ENCODE assay signal across 29 cellular contexts in genomic region chr5:80094339-80094738, GRCh38. TPM values are rescaled to one million over a fixed set of nuclear protein-coding genes. Genes with fewer than 3 reads are reported as not detected.
DNase-seq lines count a peak whose midpoint lies in the region; ATAC-seq and TF ChIP-seq lines count a peak whose summit lies in the region.
"Had no signal": no experiment of that assay in that cellular context is flagged by ENCODE, and none has a peak within 500 bp of the region (broad histone marks: within the 10 kb centered on the region; RNA-seq: fewer than 3 reads in every experiment).

No MANE protein-coding gene starts in this region.

- H4K20me1 ChIP-seq in GM23338 (replicated peaks; ENCODE audit: insufficient read depth) = no peaks in the 10 kb centered on the region

- no peaks in the 10 kb centered on the region for H3K9me2 ChIP-seq in GM23338 (ENCODE audit: insufficient read depth)

- H3K27me3 Mint-ChIP-seq in GM23338 (ENCODE audit: insufficient read depth, low read depth, poor library complexity) (peaks cover 16% of the 10 kb centered on the region), WTC11 (ENCODE audit: low read depth) (no peaks in the 10 kb centered on the region; the same call in 1 of the 2 replicates)
- H3K27me3 Mint-ChIP-seq: activated naive CD8-positive, alpha-beta T cell treated with anti-CD3 and anti-CD28 coated beads for 36 hours had no signal

- no peaks in the 10 kb centered on the region for H3F3A ChIP-seq in GM23338 (replicated peaks; ENCODE audit: low read depth)

- 0 out of 2 replicates have a peak overlapping the region, but pooled peaks have one; percentile 13 for H3K27ac ChIP-seq in GM23338 (ENCODE audit: low read depth)
- peak overlapping the region; percentile 62 for H3K27ac ChIP-seq in mesodermal cell (ENCODE audit: low read depth, low read length, severe bottlenecking)
- H3K27ac ChIP-seq: left lung, prostate gland, RWPE1, tibial nerve had no signal

- H3K4me1 Mint-ChIP-seq in GM23338 = peaks cover 31% of the 10 kb centered on the region
- H3K4me1 Mint-ChIP-seq in WTC11 = peaks cover 43% of the 10 kb centered on the region

- H3K4me1 ChIP-seq in GM23338 (ENCODE audit: insufficient read depth) (peaks cover 27% of the 10 kb centered on the region; the same call in 1 of the 2 replicates), mesodermal cell (ENCODE audit: control insufficient read depth, insufficient read depth, low read length, poor library complexity, severe bottlenecking) (peaks cover 17% of the 10 kb centered on the region)
- H3K4me1 ChIP-seq: HAP-1, prostate gland, tibial nerve had no signal

- WGBS in mesodermal cell (ENCODE audit: insufficient coverage in 2 of 2), 2 experiments = 90 to 100% methylated on average over 2 to 4 of the region's 4 CpGs

- no peak for ATAC-seq in GM23338
- ATAC-seq in WTC11 = no peak
- ATAC-seq in GM19395 (IDR thresholded peaks at IDR 0.05; ENCODE audit: unreplicated experiment) = no peak
- ATAC-seq: activated CD8-positive, alpha-beta T cell treated with anti-CD3 and anti-CD28 coated beads, Interleukin-2, amount 10 ng/mL, durations not matched to agents 7 days and 5 days had no signal

- H3K9me3 Mint-ChIP-seq in GM23338 = no peaks in the 10 kb centered on the region; the same call in 2 of the 3 replicates
- peaks cover 12% of the 10 kb centered on the region for H3K9me3 Mint-ChIP-seq in WTC11
- H3K9me3 Mint-ChIP-seq: activated naive CD8-positive, alpha-beta T cell treated with anti-CD3 and anti-CD28 coated beads for 36 hours had no signal

- H3K4me3 ChIP-seq in GM23338 (no peak overlapping the region), mesodermal cell (ENCODE audit: extremely low read depth, insufficient read depth, low read length, poor library complexity, severe bottlenecking) (no peak overlapping the region)
- H3K4me3 ChIP-seq: HAP-1, left lung, MG63, mucosa of descending colon, prostate gland, tibial nerve had no signal

- DNase-seq in GM23338 (ENCODE audit: low spot score) (no peak), WTC11 (ENCODE audit: low spot score) (no peak), renal cortical epithelial cell (ENCODE audit: low read depth) (peak; percentile 6), COLO829 (ENCODE audit: low spot score) (no peak)
- no peak for DNase-seq in stimulated activated CD4-positive, alpha-beta T cell treated with anti-CD3 and anti-CD28 coated beads, Interleukin-15, amount 100 ng/mL, for 24 hours
- DNase-seq: activated CD4-positive, CD25-positive, alpha-beta regulatory T cell treated with anti-CD3 and anti-CD28 coated beads, Interleukin-2, amount 50 U/mL, for 72 hours; activated CD8-positive, alpha-beta T cell treated with anti-CD3 and anti-CD28 coated beads, Interleukin-2, amount 10 ng/mL, durations not matched to agents 7 days and 5 days; activated effector memory CD4-positive, alpha-beta T cell treated with Interleukin-2 at 50 U/mL for 16 hours; activated naive CD8-positive, alpha-beta T cell treated with anti-CD3 and anti-CD28 coated beads for 36 hours; C1 segment of cervical spinal cord; central memory CD4-positive, alpha-beta T cell; dermis blood vessel endothelial cell; DND-41; KBM-7; left lung; MG63; mucosa of descending colon; NCI-H1105 treated with DMSO at 0.1 percent for 48 hours; NCI-H2029; NCI-H226; NCI-H748 treated with DMSO at 0.1 percent for 48 hours; stimulated activated CD8-positive, alpha-beta memory T cell treated with anti-CD3 and anti-CD28 coated beads, Interleukin-4, amount 100 ng/mL, for 48 hours had no signal

- CTCF ChIA-PET in WTC11 (lab: Charles Lee) = interaction anchor here (1.0 to 4.4 kb wide), 4 partner anchors 11 to 212 kb away, joined by 4 to 86 read pairs (median 5); no protein-coding TSS in a partner anchor

- peak overlapping the region; percentile 48; the same call in 1 of the 2 replicates for H2AFZ ChIP-seq in GM23338

- H3K36me3 Mint-ChIP-seq in GM23338 (ENCODE audit: low read depth) = 0 out of 3 replicates have a peak, but pooled peaks cover 8% of the 10 kb centered on the region
- peaks cover 9% of the 10 kb centered on the region for H3K36me3 Mint-ChIP-seq in WTC11

- TF ChIP-seq CTCF in GM23338 (conservative IDR thresholded peaks at IDR 0.05; ENCODE audit: low read depth in 2 of 2) = no peak
- TF ChIP-seq CTCF in WTC11 (IDR thresholded peaks at IDR 0.05) = no peak

- H3K4me3 Mint-ChIP-seq in GM23338 = no peak overlapping the region
- no peak overlapping the region for H3K4me3 Mint-ChIP-seq in WTC11
- H3K4me3 Mint-ChIP-seq: activated CD8-positive, alpha-beta T cell treated with anti-CD3 and anti-CD28 coated beads, Interleukin-2, amount 10 ng/mL, durations not matched to agents 7 days and 5 days; activated naive CD8-positive, alpha-beta T cell treated with anti-CD3 and anti-CD28 coated beads for 36 hours had no signal

- H3K36me3 ChIP-seq in GM23338 (ENCODE audit: insufficient read depth) = no peaks in the 10 kb centered on the region
- no peaks in the 10 kb centered on the region for H3K36me3 ChIP-seq in mesodermal cell (ENCODE audit: control insufficient read depth, insufficient read depth, low read length)
- H3K36me3 ChIP-seq: HAP-1, left lung, MG63, prostate gland, tibial nerve had no signal

- no peak overlapping the region for H3K4me2 ChIP-seq in GM23338

- no peak overlapping the region for H3K27ac Mint-ChIP-seq in GM23338
- peak overlapping the region; percentile 43; the same call in 1 of the 2 replicates for H3K27ac Mint-ChIP-seq in WTC11
- H3K27ac Mint-ChIP-seq: activated CD8-positive, alpha-beta T cell treated with anti-CD3 and anti-CD28 coated beads, Interleukin-2, amount 10 ng/mL, durations not matched to agents 7 days and 5 days; activated naive CD8-positive, alpha-beta T cell treated with anti-CD3 and anti-CD28 coated beads for 36 hours had no signal

- H3K79me2 ChIP-seq in GM23338 (replicated peaks; ENCODE audit: insufficient read depth) = no peaks in the 10 kb centered on the region

- H3K9me3 ChIP-seq in mesodermal cell (ENCODE audit: control insufficient read depth, low read length) = no peaks in the 10 kb centered on the region
- H3K9me3 ChIP-seq: HAP-1, left lung, MG63, mucosa of descending colon, prostate gland, tibial nerve had no signal

- no peaks in the 10 kb centered on the region for H3K27me3 ChIP-seq in GM23338 (ENCODE audit: insufficient read depth)
- H3K27me3 ChIP-seq: left lung, MG63, tibial nerve had no signal

- POLR2A ChIA-PET in WTC11 (lab: Charles Lee) = interaction anchor here (0.7 kb wide), 1 partner anchor 135 kb away, joined by 3 read pairs; no protein-coding TSS in a partner anchor

TF ChIP-seq in GM23338, 12 proteins besides CTCF, POLR2A, EP300 and RAD21 (continues in another document):
- no peak for TF ChIP-seq NANOG (IDR thresholded peaks at IDR 0.05; ENCODE audit: borderline replicate concordance)

TF ChIP-seq in WTC11, 78 proteins besides CTCF, POLR2A, EP300 and RAD21:
- TF ChIP-seq ZNF425 (CRISPR knock-in tag; conservative IDR thresholded peaks at IDR 0.05) (no peak), MYBL2 (CRISPR knock-in tag; IDR thresholded peaks at IDR 0.05) (no peak), MXD4 (CRISPR knock-in tag; IDR thresholded peaks at IDR 0.05; ENCODE audit: borderline replicate concordance) (no peak), FOXK1 (CRISPR knock-in tag; IDR thresholded peaks at IDR 0.05) (no peak), ESRRA (CRISPR knock-in tag; IDR thresholded peaks at IDR 0.05; ENCODE audit: borderline replicate concordance) (no peak)

RNA-seq across cellular contexts. Expression of gene THBS4, which starts 59.2 kb away (rescaled TPM):
- total RNA-seq in GM23338 (2014; rRNA removed; shearing (Covaris generic)) = 13.7 and 23.2 TPM in 2 replicates
- 11.9 and 14.0 TPM in 2 replicates for polyA plus RNA-seq in GM23338 (2016; fragmentation: Nextera tagmentation; extraction: Ambion mirVana)
- total RNA-seq in WTC11 (2021) (11.8 to 21.2 TPM (median 18.4 TPM) in 3 replicates), renal cortical epithelial cell (0.55 and 0.87 TPM in 2 replicates)
- 16.0 TPM for polyA plus RNA-seq in mesodermal cell (2013, experiment 1 of 2)
- polyA plus RNA-seq in mesodermal cell (2013, experiment 2 of 2) = 13.4 TPM
- total RNA-seq: endothelial cell of umbilical vein had no signal
- polyA plus RNA-seq: endothelial cell of umbilical vein had no signal
